8 cellular contexts compared by ENCODE assay signal in the genomic region with DNA sequence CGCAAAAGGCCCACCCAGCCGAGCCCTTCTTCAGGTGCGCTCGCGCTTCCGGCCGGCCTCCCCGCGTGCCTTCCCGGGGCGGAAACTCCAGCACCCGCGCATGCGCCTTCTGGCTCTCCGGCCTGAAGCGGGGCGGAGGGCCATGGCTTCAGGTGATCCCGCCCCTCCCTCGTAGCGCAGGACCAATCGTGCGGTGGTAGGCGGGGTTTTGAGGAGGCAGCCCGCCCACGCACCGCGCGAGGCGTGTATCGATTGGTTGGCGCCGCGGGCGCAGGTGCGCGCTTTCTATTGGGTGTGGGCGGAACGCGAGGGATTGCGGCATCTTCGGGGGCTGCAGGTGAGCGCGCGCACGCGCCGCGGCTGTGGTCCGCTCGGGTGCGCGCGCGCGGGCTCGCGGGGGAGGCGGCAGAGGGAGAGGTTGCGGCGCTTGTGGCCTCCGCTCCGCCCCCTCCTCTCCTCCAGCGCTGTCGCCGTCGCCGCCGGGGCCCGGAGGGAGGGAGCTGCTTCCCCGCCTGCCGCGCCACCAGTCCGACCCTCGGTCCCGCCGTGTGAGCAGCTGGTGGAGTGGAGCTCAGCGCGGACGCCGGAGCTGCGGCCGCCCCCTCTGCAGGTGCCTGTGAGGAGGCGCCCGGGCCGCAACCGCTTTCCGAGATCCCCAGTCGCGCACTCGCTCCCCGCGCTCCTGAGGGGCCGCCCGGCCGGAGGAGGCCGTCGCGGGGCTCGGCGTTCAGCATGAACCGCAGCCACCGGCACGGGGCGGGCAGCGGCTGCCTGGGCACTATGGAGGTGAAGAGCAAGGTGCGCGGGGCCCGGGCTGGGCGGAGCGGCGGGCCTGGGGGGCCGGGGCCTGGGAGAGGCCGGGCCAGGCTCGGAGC.
A peak's percentile ranks its signal among the peaks of the same experiment; 100 is the strongest.
DNase-seq lines count a peak whose midpoint lies in the region; ATAC-seq and TF ChIP-seq lines count a peak whose summit lies in the region.

A gene with protein sequence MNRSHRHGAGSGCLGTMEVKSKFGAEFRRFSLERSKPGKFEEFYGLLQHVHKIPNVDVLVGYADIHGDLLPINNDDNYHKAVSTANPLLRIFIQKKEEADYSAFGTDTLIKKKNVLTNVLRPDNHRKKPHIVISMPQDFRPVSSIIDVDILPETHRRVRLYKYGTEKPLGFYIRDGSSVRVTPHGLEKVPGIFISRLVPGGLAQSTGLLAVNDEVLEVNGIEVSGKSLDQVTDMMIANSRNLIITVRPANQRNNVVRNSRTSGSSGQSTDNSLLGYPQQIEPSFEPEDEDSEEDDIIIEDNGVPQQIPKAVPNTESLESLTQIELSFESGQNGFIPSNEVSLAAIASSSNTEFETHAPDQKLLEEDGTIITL (plus strand): TSS at position 526 of the 875 bp plus-strand sequence. CDS start 207 bp downstream, at position 733.

- peak; percentile 83 for ATAC-seq in GM21529 (IDR thresholded peaks at IDR 0.05; ENCODE audit: unreplicated experiment)

- H3F3A ChIP-seq in OCI-LY1 (ENCODE audit: insufficient read depth, low read length) = no peaks in the 10 kb centered on the region

- H3K9me3 ChIP-seq in OCI-LY1 (ENCODE audit: low read length) = no peaks in the 10 kb centered on the region

- no peaks in the 10 kb centered on the region for H3K27me3 ChIP-seq in OCI-LY1 (ENCODE audit: insufficient read depth, low read length)

- peak within 1 kb of the TSS; percentile 89 for H3K4me3 ChIP-seq in OCI-LY1 (ENCODE audit: low read depth, low read length, poor library complexity, severe bottlenecking)

- H3K4me1 ChIP-seq in OCI-LY1 (ENCODE audit: insufficient read depth, low read length, severe bottlenecking) = peaks cover 17% of the 10 kb centered on the region

- peak within 1 kb of the TSS; percentile 86 for H3K9ac ChIP-seq in OCI-LY1 (ENCODE audit: low read length)

- no peak within 1 kb of the TSS for H3K27ac ChIP-seq in OCI-LY1 (ENCODE audit: low read depth, low read length, poor library complexity, severe bottlenecking)

- no peak for TF ChIP-seq CTCF in OCI-LY1 (IDR thresholded peaks at IDR 0.05; ENCODE audit: low read length)

- no peaks in the 10 kb centered on the region for H4K20me1 ChIP-seq in OCI-LY1 (ENCODE audit: insufficient read depth, low read length)

- H3K36me3 ChIP-seq in OCI-LY1 (ENCODE audit: insufficient read depth, low read length) = no peaks in the 10 kb centered on the region

- no peaks in the 10 kb centered on the region for H3K9me2 ChIP-seq in OCI-LY1 (ENCODE audit: low read depth, low read length)

- DNase-seq in DMS114 treated with DMSO at 0.1 percent for 48 hours (lab: John Stamatoyannopoulos, UW; ENCODE audit: unreplicated experiment) = peak; percentile 100
- DNase-seq in HuH-7.5 (ENCODE audit: low spot score) = peak; percentile 100
- DNase-seq in activated T-cell treated with anti-CD3 and anti-CD28 coated beads for 1 hour (ENCODE audit: low read depth) = peak; percentile 99
- DNase-seq in epidermal melanocyte (ENCODE audit: insufficient read length, low spot score) = peak; percentile 95
- peak; percentile 93 for DNase-seq in middle frontal gyrus (ENCODE audit: extremely low spot score, low spot score)
- peak; percentile 99 for DNase-seq in stimulated activated CD8-positive, alpha-beta memory T cell treated with anti-CD3 and anti-CD28 coated beads, Interleukin-15, amount 100 ng/mL, for 48 hours (ENCODE audit: low read depth in 2 of 2)

- H3K79me2 ChIP-seq in OCI-LY1 (ENCODE audit: insufficient read depth, low read length) = peaks cover 9% of the 10 kb centered on the region; the same call in 1 of the 2 replicates

- H3K4me2 ChIP-seq in OCI-LY1 (ENCODE audit: low read length) = peak within 1 kb of the TSS; percentile 88

- H2AFZ ChIP-seq in OCI-LY1 (ENCODE audit: low read length) = 0 out of 2 replicates have a peak within 1 kb of the TSS, but pooled peaks have one; percentile 12
